In the genomic region with DNA sequence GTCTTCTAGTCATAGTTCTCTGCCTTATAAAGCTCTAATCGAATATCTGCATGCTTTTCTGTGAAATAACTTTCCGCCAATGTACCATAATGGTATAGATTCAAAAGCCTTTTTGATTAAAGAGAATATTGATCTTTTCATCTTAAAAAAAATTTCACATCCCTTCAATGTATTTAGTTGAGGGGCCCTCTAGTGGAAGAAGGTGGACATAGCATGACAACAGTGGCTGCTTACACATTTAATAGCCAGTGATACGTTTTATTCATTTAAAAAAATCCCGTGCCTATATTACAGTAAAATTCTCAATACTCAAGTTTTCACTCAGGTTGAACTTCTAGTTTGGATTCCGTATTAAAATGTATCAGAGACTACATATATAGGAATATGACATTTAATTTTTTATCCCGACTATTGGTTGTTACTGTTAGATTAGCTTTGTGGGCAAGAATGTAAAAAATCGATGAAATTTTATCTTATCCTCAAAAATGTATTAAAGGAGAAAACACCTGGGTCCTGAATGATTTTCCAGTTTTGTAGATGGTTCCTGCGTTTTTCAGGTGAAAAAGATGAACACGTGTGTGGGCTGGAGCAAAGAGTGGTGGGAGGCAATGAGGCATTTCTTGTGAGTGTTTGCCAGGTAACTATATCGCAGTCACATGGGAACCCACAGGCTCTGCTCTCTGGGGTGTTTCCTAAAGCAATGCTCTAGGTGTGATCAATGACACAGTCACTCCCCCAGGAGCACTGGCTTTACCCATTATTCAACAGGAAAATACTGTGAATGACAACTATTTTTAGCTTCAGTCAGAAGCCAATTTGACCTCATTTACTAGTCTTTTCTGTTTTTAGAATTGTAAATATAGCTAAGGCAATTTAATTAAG, we compare ENCODE assay signal across 8 cellular contexts. TPM values are rescaled to one million over a fixed set of nuclear protein-coding genes. Genes with fewer than 3 reads are reported as not detected.
DNase-seq lines count a peak whose midpoint lies in the region; ATAC-seq, FAIRE-seq and TF ChIP-seq lines count a peak whose summit lies in the region.

No MANE protein-coding gene starts in this region.

- H3K27me3 ChIP-seq in endothelial cell of umbilical vein (ENCODE audit: control insufficient read depth in 2 of 2, insufficient read depth in 2 of 2, low read length in 2 of 2): no peaks in the 10 kb centered on the region

- no peaks in the 10 kb centered on the region for H3K79me2 ChIP-seq in endothelial cell of umbilical vein (ENCODE audit: control insufficient read depth, insufficient read depth, low read length)

- H3K4me1 Mint-ChIP-seq in osteocyte (ENCODE audit: unreplicated experiment): no peaks in the 10 kb centered on the region

- TF ChIP-seq POLR2A in endothelial cell of umbilical vein (IDR thresholded peaks at IDR 0.05; ENCODE audit: low read depth, low read length): no peak

- CTCF ChIA-PET in RWPE1 (lab: Yijun Ruan, JAX) (interaction anchor here (0.7 to 1.1 kb wide), 9 partner anchors 9 to 1072 kb away, joined by 3 to 5 read pairs (median 3); partner anchors contain the start of gene PNLIPRP2), endothelial cell of umbilical vein (lab: Charles Lee) (interaction anchor here (0.6 to 1.3 kb wide), 3 partner anchors 11 to 1167 kb away, joined by 3 read pairs; no protein-coding TSS in a partner anchor)

- no peak overlapping the region for H3K4me2 ChIP-seq in endothelial cell of umbilical vein (ENCODE audit: insufficient read depth, low read length)

- H3K4me3 ChIP-seq in AG09309 (ENCODE audit: control insufficient read depth, low read depth, low read length) (no peak overlapping the region), endothelial cell of umbilical vein (replicated peaks in 1 of 3; ENCODE audit: insufficient read depth in 1 of 3, low read depth in 1 of 3, low read length in 3 of 3) (no peak overlapping the region)

- FAIRE-seq in endothelial cell of umbilical vein (lab: Jason Lieb, UNC): no peak

- H3K27ac ChIP-seq in RWPE1 (no peak overlapping the region), endothelial cell of umbilical vein (ENCODE audit: insufficient read depth, low read depth, low read length) (no peak overlapping the region)

- H3K4me3 Mint-ChIP-seq in osteocyte (ENCODE audit: unreplicated experiment): no peak overlapping the region

- no peaks in the 10 kb centered on the region for H3K9me3 Mint-ChIP-seq in osteocyte (ENCODE audit: unreplicated experiment)

- peak; percentile 71 for TF ChIP-seq CTCF in AG09309 (IDR thresholded peaks at IDR 0.05; ENCODE audit: control insufficient read depth, insufficient read depth, low read depth, low read length, missing control alignments)
- TF ChIP-seq CTCF in GM10266 (IDR thresholded peaks at IDR 0.05; ENCODE audit: control insufficient read depth, insufficient read depth, low read depth, missing control alignments): peak; percentile 70
- TF ChIP-seq CTCF in RWPE1 (conservative IDR thresholded peaks at IDR 0.05; ENCODE audit: low read depth): peak; percentile 94
- TF ChIP-seq CTCF in endothelial cell of umbilical vein (IDR thresholded peaks at IDR 0.05; ENCODE audit: extremely low read depth in 1 of 2, insufficient read depth in 1 of 2, low read depth in 1 of 2, low read length in 2 of 2): peak; percentile 35 to 56
- peak; percentile 79 for TF ChIP-seq CTCF in osteocyte (IDR thresholded peaks at IDR 0.05)

- no peaks in the 10 kb centered on the region for H3K4me1 ChIP-seq in endothelial cell of umbilical vein (ENCODE audit: control insufficient read depth, extremely low read depth, insufficient read depth, low read length)

- H3K27me3 Mint-ChIP-seq in osteocyte (ENCODE audit: unreplicated experiment): peaks cover 16% of the 10 kb centered on the region

- no peak overlapping the region for H3K9ac ChIP-seq in endothelial cell of umbilical vein (replicated peaks; ENCODE audit: extremely low read depth, insufficient read depth, low read length)

- dilution Hi-C loops in endothelial cell of umbilical vein (cut with MboI; ENCODE audit: extremely low pct_ligation_motif_present, low sequenced_read_pairs): no loop called here

- H4K20me1 ChIP-seq in endothelial cell of umbilical vein (replicated peaks; ENCODE audit: control insufficient read depth, extremely low read depth, insufficient read depth, low read length): no peaks in the 10 kb centered on the region

- no peak overlapping the region for H2AFZ ChIP-seq in endothelial cell of umbilical vein (ENCODE audit: low read depth, low read length)

- ATAC-seq in HG03025 (IDR thresholded peaks at IDR 0.05; ENCODE audit: low FRiP score, unreplicated experiment): peak; percentile 60

- H3K27ac Mint-ChIP-seq in osteocyte (ENCODE audit: unreplicated experiment): no peak overlapping the region

- no TSS peak for BruUV-seq in endothelial cell of umbilical vein (replicated peaks; lab: Mats Ljungman, UMichigan)

- POLR2A ChIA-PET in RWPE1 (lab: Yijun Ruan, JAX; ENCODE audit: low non-redundant PET): no interaction called here
- POLR2A ChIA-PET in endothelial cell of umbilical vein (lab: Charles Lee): no interaction called here

- no peaks in the 10 kb centered on the region for H3K9me3 ChIP-seq in endothelial cell of umbilical vein (replicated peaks; ENCODE audit: control insufficient read depth, insufficient read depth, low read length)

- peak; percentile 2 for DNase-seq in AG09309 (ENCODE audit: low read depth)
- DNase-seq in GM10266 (ENCODE audit: extremely low spot score): peak; percentile 35
- peak; percentile 60 for DNase-seq in RWPE1 (ENCODE audit: low spot score)
- peak; percentile 32 for DNase-seq in endothelial cell of umbilical vein (ENCODE audit: low read depth, low spot score)
- no peak for DNase-seq in osteocyte (ENCODE audit: extremely low spot score, unreplicated experiment)
- DNase-seq in NCI-H446 treated with DMSO at 0.1 percent for 48 hours (lab: John Stamatoyannopoulos, UW): no peak
- no peak for DNase-seq in NCI-H1048 (lab: John Stamatoyannopoulos, UW)

- H3K36me3 Mint-ChIP-seq in osteocyte (ENCODE audit: unreplicated experiment): no peaks in the 10 kb centered on the region

- intact Hi-C loops in endothelial cell of umbilical vein (cut with micrococcal nuclease): loop anchor here (1.0 kb wide), 1 partner anchor 77 kb away; no protein-coding TSS in a partner anchor

- H3K9me1 ChIP-seq in endothelial cell of umbilical vein (replicated peaks; ENCODE audit: control insufficient read depth, extremely low read depth, insufficient read depth, low read length): no peaks in the 10 kb centered on the region

- no peaks in the 10 kb centered on the region for H3K36me3 ChIP-seq in endothelial cell of umbilical vein (ENCODE audit: control insufficient read depth in 2 of 2, extremely low read depth in 1 of 2, insufficient read depth in 2 of 2, low read length in 2 of 2)

TF ChIP-seq in endothelial cell of umbilical vein, 7 proteins besides CTCF, POLR2A, EP300 and RAD21:
- TF ChIP-seq POLR2AphosphoS5 (IDR thresholded peaks at IDR 0.05; ENCODE audit: insufficient read depth, low read depth, low read length) (no peak), FOS (IDR thresholded peaks at IDR 0.05; ENCODE audit: borderline replicate concordance, insufficient read depth, low read length) (no peak), MYC (IDR thresholded peaks at IDR 0.05; ENCODE audit: low read depth, low read length) (no peak), EZH2 (IDR thresholded peaks at IDR 0.05; ENCODE audit: borderline replicate concordance, low read depth, low read length, severe bottlenecking) (no peak), JUN (IDR thresholded peaks at IDR 0.05; ENCODE audit: borderline replicate concordance, insufficient read depth, insufficient read length, low read depth) (no peak), GATA2 (IDR thresholded peaks at IDR 0.05; ENCODE audit: insufficient read depth, insufficient read length, low read depth, low read length) (no peak)
- TF ChIP-seq, protein P1, sequence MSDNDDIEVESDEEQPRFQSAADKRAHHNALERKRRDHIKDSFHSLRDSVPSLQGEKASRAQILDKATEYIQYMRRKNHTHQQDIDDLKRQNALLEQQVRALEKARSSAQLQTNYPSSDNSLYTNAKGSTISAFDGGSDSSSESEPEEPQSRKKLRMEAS (IDR thresholded peaks at IDR 0.05; ENCODE audit: insufficient read depth, insufficient read length): no peak

RNA-seq across cellular contexts. Expression of gene PNLIP, which starts 24.1 kb away (rescaled TPM):
- total RNA-seq in endothelial cell of umbilical vein (not detected in 2 replicates), osteocyte (not detected in 2 replicates)
- not detected in 2 replicates for polyA plus RNA-seq in endothelial cell of umbilical vein
- not detected in 2 replicates for polyA plus RNA-seq in endothelial cell of umbilical vein (2011; cell fraction: cytosol; rRNA removed)
- not detected in 2 replicates for polyA plus RNA-seq in endothelial cell of umbilical vein (2011; cell fraction: nucleus; rRNA removed)
- not detected in 2 replicates for polyA plus RNA-seq in endothelial cell of umbilical vein (2012)
- polyA minus RNA-seq in endothelial cell of umbilical vein: not detected in 2 replicates
- polyA minus RNA-seq in endothelial cell of umbilical vein (2011; cell fraction: cytosol; rRNA and poly(A)+ RNA removed): not detected
- not detected in 2 replicates for polyA minus RNA-seq in endothelial cell of umbilical vein (2011; cell fraction: nucleus; rRNA and poly(A)+ RNA removed)

Comparison
In these comparisons a context has a peak if more than half of its experiments do, and no peak if none do; other contexts are left out.
1. DNase-seq: peak in AG09309 (single experiment), GM10266 (single experiment), RWPE1 (single experiment) and endothelial cell of umbilical vein (single experiment); none in osteocyte (single experiment), NCI-H446 treated with DMSO at 0.1 percent for 48 hours (single experiment) and NCI-H1048 (single experiment).
2. Peak in every context shown above with its lines, with median percentiles within 50 percentile points of each other: CTCF ChIP-seq.